Comparison of ENCODE assay signal across 25 cellular contexts in genomic region chr10:50658165-50658564, GRCh38. TPM values are rescaled to one million over a fixed set of nuclear protein-coding genes. Genes with fewer than 3 reads are reported as not detected.
DNase-seq lines count a peak whose midpoint lies in the region; ATAC-seq and TF ChIP-seq lines count a peak whose summit lies in the region.
"Had no signal": no experiment of that assay in that cellular context is flagged by ENCODE, and none has a peak within 500 bp of the region (broad histone marks: within the 10 kb centered on the region; RNA-seq: fewer than 3 reads in every experiment).

No MANE protein-coding gene starts in this region.

- intact Hi-C loops in Caco-2 (cut with micrococcal nuclease; ENCODE audit: unreplicated experiment) = no loop called here

- H3K36me3 ChIP-seq in Caco-2 (ENCODE audit: control insufficient read depth, insufficient read depth, low read length) = no peaks in the 10 kb centered on the region
- H3K36me3 ChIP-seq: SJCRH30 had no signal

- no peak overlapping the region for H3K4me3 ChIP-seq in Caco-2 (ENCODE audit: low read depth, low read length)
- H3K4me3 ChIP-seq: SJCRH30 had no signal

- DNase-seq in activated CD8-positive, alpha-beta memory T cell treated with anti-CD3 and anti-CD28 coated beads, Interleukin-2, amount 10 ng/mL, durations not matched to agents 7 days and 5 days = no peak
- DNase-seq in activated CD8-positive, alpha-beta memory T cell treated with anti-CD3 and anti-CD28 coated beads, Interleukin-2, amount 50 U/mL, for 48 hours = no peak
- DNase-seq in Caco-2 (no peak), immature natural killer cell (no peak), COLO668 (lab: John Stamatoyannopoulos, UW; ENCODE audit: unreplicated experiment) (no peak), NCI-H1436 (lab: John Stamatoyannopoulos, UW) (no peak)
- DNase-seq in stimulated activated CD4-positive, alpha-beta T cell treated with anti-CD3 and anti-CD28 coated beads, Interleukin-2, amount 100 ng/mL, for 24 hours = no peak
- DNase-seq: AML-193; C1 segment of cervical spinal cord; CD8-positive, alpha-beta memory T cell; DMS53; EL; GF-D8; Kasumi-1; MM.1S; NCI-H1048; NCI-H1436 treated with DMSO at 0.1 percent for 48 hours; NCI-H1930; NCI-H2227 treated with DMSO at 0.1 percent for 48 hours; NCI-H510A; NCI-H748 treated with DMSO at 0.1 percent for 48 hours; SJCRH30 had no signal

- no peaks in the 10 kb centered on the region for H3K9me3 ChIP-seq in Caco-2
- H3K9me3 ChIP-seq: SJCRH30 had no signal

- POLR2A ChIA-PET in Caco-2 (lab: Charles Lee) = no interaction called here

- H3K4me3 Mint-ChIP-seq in activated CD8-positive, alpha-beta memory T cell treated with anti-CD3 and anti-CD28 coated beads, Interleukin-2, amount 10 ng/mL, durations not matched to agents 7 days and 5 days = no peak overlapping the region
- H3K4me3 Mint-ChIP-seq in Caco-2 (ENCODE audit: unreplicated experiment) (peak overlapping the region; percentile 10), immature natural killer cell (peak overlapping the region in 3 of 5 donors; percentile 27 to 40 (median 33))
- H3K4me3 Mint-ChIP-seq in activated T-helper 17 cell treated with anti-CD3 and anti-CD28 coated beads, Interleukin-2, amount 50 U/mL, for 72 hours = peak overlapping the region; percentile 86

- H3K36me3 Mint-ChIP-seq in activated CD8-positive, alpha-beta memory T cell treated with anti-CD3 and anti-CD28 coated beads, Interleukin-2, amount 10 ng/mL, durations not matched to agents 7 days and 5 days = no peaks in the 10 kb centered on the region
- H3K36me3 Mint-ChIP-seq in Caco-2 (ENCODE audit: insufficient read depth, unreplicated experiment) = no peaks in the 10 kb centered on the region
- H3K36me3 Mint-ChIP-seq in activated T-helper 17 cell treated with anti-CD3 and anti-CD28 coated beads, Interleukin-2, amount 50 U/mL, for 72 hours (ENCODE audit: low read depth) = no peaks in the 10 kb centered on the region
- no peaks in the 10 kb centered on the region for H3K36me3 Mint-ChIP-seq in immature natural killer cell
- H3K36me3 Mint-ChIP-seq: IgD-negative memory B cell had no signal

- H3K27ac Mint-ChIP-seq in activated CD8-positive, alpha-beta memory T cell treated with anti-CD3 and anti-CD28 coated beads, Interleukin-2, amount 10 ng/mL, durations not matched to agents 7 days and 5 days = peak overlapping the region; percentile 15
- H3K27ac Mint-ChIP-seq in Caco-2 (ENCODE audit: unreplicated experiment) (no peak overlapping the region), immature natural killer cell (peak overlapping the region in 1 of 6 donors; percentile 44)
- H3K27ac Mint-ChIP-seq in activated T-helper 17 cell treated with anti-CD3 and anti-CD28 coated beads, Interleukin-2, amount 50 U/mL, for 72 hours = no peak overlapping the region

- CTCF ChIA-PET in activated CD8-positive, alpha-beta memory T cell treated with anti-CD3 and anti-CD28 coated beads, Interleukin-2, amount 10 ng/mL, durations not matched to agents 7 days and 5 days (lab: Charles Lee) = no interaction called here
- CTCF ChIA-PET in Caco-2 (lab: Charles Lee) = no interaction called here

- H3K9me3 Mint-ChIP-seq in activated CD8-positive, alpha-beta memory T cell treated with anti-CD3 and anti-CD28 coated beads, Interleukin-2, amount 10 ng/mL, durations not matched to agents 7 days and 5 days (ENCODE audit: low read depth) = no peaks in the 10 kb centered on the region
- H3K9me3 Mint-ChIP-seq in Caco-2 (ENCODE audit: unreplicated experiment) (no peaks in the 10 kb centered on the region), immature natural killer cell (no peaks in the 10 kb centered on the region)
- H3K9me3 Mint-ChIP-seq in activated T-helper 17 cell treated with anti-CD3 and anti-CD28 coated beads, Interleukin-2, amount 50 U/mL, for 72 hours = no peaks in the 10 kb centered on the region
- H3K9me3 Mint-ChIP-seq: CD8-positive, alpha-beta memory T cell; IgD-negative memory B cell had no signal

- peaks cover 11% of the 10 kb centered on the region; the same call in 1 of the 2 replicates for H3K4me1 ChIP-seq in Caco-2
- H3K4me1 ChIP-seq: SJCRH30 had no signal

- peaks cover 30% of the 10 kb centered on the region for H3K4me1 Mint-ChIP-seq in activated CD8-positive, alpha-beta memory T cell treated with anti-CD3 and anti-CD28 coated beads, Interleukin-2, amount 10 ng/mL, durations not matched to agents 7 days and 5 days
- H3K4me1 Mint-ChIP-seq in Caco-2 (ENCODE audit: low read depth, unreplicated experiment) (no peaks in the 10 kb centered on the region), immature natural killer cell (peaks cover 17 to 19% of the 10 kb centered on the region in 2 donors)
- H3K4me1 Mint-ChIP-seq in activated T-helper 17 cell treated with anti-CD3 and anti-CD28 coated beads, Interleukin-2, amount 50 U/mL, for 72 hours = no peaks in the 10 kb centered on the region

- H3K27me3 ChIP-seq in Caco-2 (replicated peaks; ENCODE audit: control insufficient read depth, insufficient read depth, low read length) = no peaks in the 10 kb centered on the region; the same call in 1 of the 2 replicates
- H3K27me3 ChIP-seq: SJCRH30 had no signal

- BruUV-seq in Caco-2 (replicated peaks; lab: Mats Ljungman, UMichigan) = no TSS peak

- H3K27me3 Mint-ChIP-seq in activated CD8-positive, alpha-beta memory T cell treated with anti-CD3 and anti-CD28 coated beads, Interleukin-2, amount 10 ng/mL, durations not matched to agents 7 days and 5 days = no peaks in the 10 kb centered on the region
- H3K27me3 Mint-ChIP-seq in Caco-2 (ENCODE audit: insufficient read depth, unreplicated experiment) (peaks cover 3% of the 10 kb centered on the region), immature natural killer cell (ENCODE audit: low read depth in 3 of 3) (peaks cover 0 to 2% (median 0%) of the 10 kb centered on the region in 3 donors)
- no peaks in the 10 kb centered on the region for H3K27me3 Mint-ChIP-seq in activated T-helper 17 cell treated with anti-CD3 and anti-CD28 coated beads, Interleukin-2, amount 50 U/mL, for 72 hours
- H3K27me3 Mint-ChIP-seq: CD8-positive, alpha-beta memory T cell; IgD-negative memory B cell had no signal

- ATAC-seq in activated CD8-positive, alpha-beta memory T cell treated with anti-CD3 and anti-CD28 coated beads, Interleukin-2, amount 10 ng/mL, durations not matched to agents 7 days and 5 days = no peak
- ATAC-seq in activated T-helper 17 cell treated with anti-CD3 and anti-CD28 coated beads, Interleukin-2, amount 50 U/mL, for 72 hours (replicated peaks) = no peak
- ATAC-seq: Panc1 had no signal

- no peak for TF ChIP-seq CTCF in Caco-2 (IDR thresholded peaks at IDR 0.05; ENCODE audit: insufficient read depth in 1 of 2, low read depth in 1 of 2, low read length in 1 of 2, severe bottlenecking in 1 of 2, unreplicated experiment in 1 of 2)

RNA-seq across cellular contexts. Expression of gene SGMS1, which starts 34.4 kb away (rescaled TPM):
- 10 to 100 TPM; 37.0 to 38.4 TPM for total RNA-seq in activated CD8-positive, alpha-beta memory T cell treated with anti-CD3 and anti-CD28 coated beads, Interleukin-2, amount 10 ng/mL, durations not matched to agents 7 days and 5 days
- 30.5 and 34.8 TPM in 2 replicates for total RNA-seq in Caco-2 (2022)
- 10 to 100 TPM; 13.4 to 22.4 TPM for total RNA-seq in activated T-helper 17 cell treated with anti-CD3 and anti-CD28 coated beads, Interleukin-2, amount 50 U/mL, for 72 hours
- 10 to 100 TPM in 2 of 3 donors, 1 to 10 TPM in 1; 9.2 to 13.3 (median 11.8) TPM for polyA plus RNA-seq in immature natural killer cell
